In the genomic region with DNA sequence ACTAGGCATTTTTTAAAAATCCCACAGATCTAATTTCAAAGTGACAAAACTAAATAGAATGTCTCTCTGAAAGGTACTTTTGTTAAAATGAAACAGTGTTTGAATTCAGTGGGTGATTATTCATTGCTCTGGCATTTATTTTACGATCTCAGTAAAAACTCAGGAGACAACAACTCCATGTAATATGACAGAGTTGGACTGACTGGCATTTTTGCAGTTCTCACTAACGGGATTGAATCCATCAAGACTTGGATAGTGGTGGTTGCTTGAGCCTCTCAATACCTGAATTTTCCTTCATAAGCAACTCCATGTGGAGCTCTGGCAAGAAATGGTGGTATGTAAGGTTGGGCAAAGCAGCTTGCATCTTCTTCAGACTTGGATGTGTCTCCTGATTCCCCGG, we compare ENCODE assay signal across 18 cellular contexts.
DNase-seq lines count a peak whose midpoint lies in the region; ATAC-seq and TF ChIP-seq lines count a peak whose summit lies in the region.
"Had no signal": no experiment of that assay in that cellular context is flagged by ENCODE, and none has a peak within 500 bp of the region (broad histone marks: within the 10 kb centered on the region; RNA-seq: fewer than 3 reads in every experiment).

No MANE protein-coding gene starts in this region.

- H3K9me3 ChIP-seq in SK-N-SH (no peaks in the 10 kb centered on the region), skeletal muscle satellite cell (replicated peaks; ENCODE audit: low read length) (no peaks in the 10 kb centered on the region), esophagus muscularis mucosa (no peaks in the 10 kb centered on the region)

- TF ChIP-seq CTCF in SK-N-SH (IDR thresholded peaks at IDR 0.05), result no peak
- no peak for TF ChIP-seq CTCF in fibroblast of villous mesenchyme (IDR thresholded peaks at IDR 0.05; ENCODE audit: insufficient read depth, low read depth, low read length)
- no peak for TF ChIP-seq CTCF in esophagus muscularis mucosa (IDR thresholded peaks at IDR 0.05)

- no peaks in the 10 kb centered on the region for H3K9me2 ChIP-seq in SK-N-SH

- H3F3A ChIP-seq in SK-N-SH (replicated peaks; ENCODE audit: insufficient read depth), result peaks cover 6% of the 10 kb centered on the region

- intact Hi-C loops in esophagus muscularis mucosa (cut with DNase I), result no loop called here

- H3K79me2 ChIP-seq in SK-N-SH (ENCODE audit: insufficient read depth), result no peaks in the 10 kb centered on the region

- H3K4me2 ChIP-seq in SK-N-SH (peak overlapping the region; percentile 54), skeletal muscle satellite cell (ENCODE audit: low read length) (peak overlapping the region; percentile 76)

- H3K36me3 ChIP-seq in SK-N-SH (replicated peaks in 1 of 2; ENCODE audit: control insufficient read depth in 1 of 2, insufficient read depth in 2 of 2, low read length in 1 of 2) (no peaks in the 10 kb centered on the region), skeletal muscle satellite cell (ENCODE audit: insufficient read depth, low read length) (no peaks in the 10 kb centered on the region), esophagus muscularis mucosa (no peaks in the 10 kb centered on the region)

- H3K27ac ChIP-seq in SK-N-SH (ENCODE audit: low read depth in 2 of 2, low read length in 1 of 2) (peak overlapping the region in 1 of 2 experiments; percentile 53; a peak in 2 of 4 replicates), esophagus muscularis mucosa (replicated peaks in 1 of 4) (no peak overlapping the region)

- TF ChIP-seq EP300 in SK-N-SH (IDR thresholded peaks at IDR 0.05; ENCODE audit: borderline replicate concordance in 1 of 2, low read depth in 1 of 2, low read length in 1 of 2), result no peak
- no peak for TF ChIP-seq EP300 in esophagus muscularis mucosa (IDR thresholded peaks at IDR 0.05)

- TF ChIP-seq POLR2A in esophagus muscularis mucosa (IDR thresholded peaks at IDR 0.05; ENCODE audit: low read depth), result no peak

- no peaks in the 10 kb centered on the region for H4K20me1 ChIP-seq in SK-N-SH (ENCODE audit: insufficient read depth)

- H3K9ac ChIP-seq in SK-N-SH, result no peak overlapping the region; the same call in 1 of the 2 replicates
- H3K9ac ChIP-seq in skeletal muscle satellite cell (ENCODE audit: low read depth, low read length), result peak overlapping the region; percentile 80

- H3K4me3 ChIP-seq in SK-N-SH (ENCODE audit: low read depth in 2 of 2, low read length in 1 of 2) (peak overlapping the region in 1 of 2 experiments; percentile 1; a peak in 1 of 4 replicates), fibroblast of villous mesenchyme (ENCODE audit: low read depth, low read length) (no peak overlapping the region), skeletal muscle satellite cell (ENCODE audit: low read length) (peak overlapping the region; percentile 64), esophagus muscularis mucosa (no peak overlapping the region)

- no peaks in the 10 kb centered on the region for H3K27me3 ChIP-seq in SK-N-SH (ENCODE audit: insufficient read depth)
- no peaks in the 10 kb centered on the region for H3K27me3 ChIP-seq in skeletal muscle satellite cell (ENCODE audit: control insufficient read depth, insufficient read depth, low read length)
- no peaks in the 10 kb centered on the region for H3K27me3 ChIP-seq in esophagus muscularis mucosa

- peak; percentile 15 for DNase-seq in HCEC 1CT
- DNase-seq in SK-N-SH, result no peak
- peak; percentile 31 for DNase-seq in fibroblast of villous mesenchyme (ENCODE audit: low read depth)
- DNase-seq in activated CD4-positive, CD25-positive, alpha-beta regulatory T cell (lab: John Stamatoyannopoulos, UW), result no peak
- DNase-seq in AML-193 (lab: John Stamatoyannopoulos, UW), result no peak
- no peak for DNase-seq in esophagus muscularis mucosa (ENCODE audit: extremely low spot score)
- DNase-seq: activated naive CD4-positive, alpha-beta T cell treated with anti-CD3 and anti-CD28 coated beads for 36 hours; COR-L47; endodermal cell; hippocampal formation; natural killer cell; NCI-H1417 treated with DMSO at 0.1 percent for 48 hours; NCI-H510A treated with DMSO at 0.1 percent for 48 hours; stimulated activated CD4-positive, alpha-beta T cell treated with anti-CD3 and anti-CD28 coated beads, Interleukin-2, amount 100 ng/mL, for 48 hours; T-cell; trophoblast cell had no signal

- POLR2A ChIA-PET in SK-N-SH (lab: Yijun Ruan, JAX), result no interaction called here

- CTCF ChIA-PET in SK-N-SH (lab: Yijun Ruan, JAX), result no interaction called here

- TF ChIP-seq RAD21 in SK-N-SH (IDR thresholded peaks at IDR 0.05; ENCODE audit: low read length), result no peak

- peak overlapping the region; percentile 39; the same call in 1 of the 2 replicates for H2AFZ ChIP-seq in SK-N-SH (ENCODE audit: low read depth)

- no peak for ATAC-seq in HG02571 (IDR thresholded peaks at IDR 0.05; ENCODE audit: unreplicated experiment)
- ATAC-seq: natural killer cell, T-cell had no signal

- H3K4me1 ChIP-seq in SK-N-SH (ENCODE audit: control insufficient read depth in 1 of 2, insufficient read depth in 2 of 2, low read depth in 1 of 2, low read length in 1 of 2), result no peaks in the 10 kb centered on the region
- H3K4me1 ChIP-seq in skeletal muscle satellite cell (ENCODE audit: control insufficient read depth, insufficient read depth, low read length), result peaks cover 16% of the 10 kb centered on the region
- no peaks in the 10 kb centered on the region for H3K4me1 ChIP-seq in esophagus muscularis mucosa

- WGBS in SK-N-SH (ENCODE audit: low lambda C conversion rate), result 2% methylated on average over 3 of the region's 3 CpGs
- 53% methylated on average over 3 of the region's 3 CpGs for WGBS in esophagus muscularis mucosa

TF ChIP-seq in SK-N-SH, 30 proteins besides CTCF, POLR2A, EP300 and RAD21:
- TF ChIP-seq, protein P1, sequence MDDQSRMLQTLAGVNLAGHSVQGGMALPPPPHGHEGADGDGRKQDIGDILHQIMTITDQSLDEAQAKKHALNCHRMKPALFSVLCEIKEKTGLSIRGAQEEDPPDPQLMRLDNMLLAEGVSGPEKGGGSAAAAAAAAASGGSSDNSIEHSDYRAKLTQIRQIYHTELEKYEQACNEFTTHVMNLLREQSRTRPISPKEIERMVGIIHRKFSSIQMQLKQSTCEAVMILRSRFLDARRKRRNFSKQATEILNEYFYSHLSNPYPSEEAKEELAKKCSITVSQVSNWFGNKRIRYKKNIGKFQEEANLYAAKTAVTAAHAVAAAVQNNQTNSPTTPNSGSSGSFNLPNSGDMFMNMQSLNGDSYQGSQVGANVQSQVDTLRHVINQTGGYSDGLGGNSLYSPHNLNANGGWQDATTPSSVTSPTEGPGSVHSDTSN (IDR thresholded peaks at IDR 0.05), result peak; percentile 26; the same call in 1 of the 2 replicates
- TF ChIP-seq, protein P2, sequence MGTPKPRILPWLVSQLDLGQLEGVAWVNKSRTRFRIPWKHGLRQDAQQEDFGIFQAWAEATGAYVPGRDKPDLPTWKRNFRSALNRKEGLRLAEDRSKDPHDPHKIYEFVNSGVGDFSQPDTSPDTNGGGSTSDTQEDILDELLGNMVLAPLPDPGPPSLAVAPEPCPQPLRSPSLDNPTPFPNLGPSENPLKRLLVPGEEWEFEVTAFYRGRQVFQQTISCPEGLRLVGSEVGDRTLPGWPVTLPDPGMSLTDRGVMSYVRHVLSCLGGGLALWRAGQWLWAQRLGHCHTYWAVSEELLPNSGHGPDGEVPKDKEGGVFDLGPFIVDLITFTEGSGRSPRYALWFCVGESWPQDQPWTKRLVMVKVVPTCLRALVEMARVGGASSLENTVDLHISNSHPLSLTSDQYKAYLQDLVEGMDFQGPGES (IDR thresholded peaks at IDR 0.05; ENCODE audit: low read depth, low read length), result no peak
- TF ChIP-seq FOSL2 (IDR thresholded peaks at IDR 0.05; ENCODE audit: borderline replicate concordance, low read depth), result no peak

Comparison
In these comparisons a context has a peak if more than half of its experiments do, and no peak if none do; other contexts are left out.
1. DNase-seq: peak in HCEC 1CT (single experiment) and fibroblast of villous mesenchyme (single experiment); none in SK-N-SH (single experiment), activated CD4-positive, CD25-positive, alpha-beta regulatory T cell (0 of 4), AML-193 (0 of 2) and esophagus muscularis mucosa (single experiment).